ENCODE assay signal across 22 cellular contexts in genomic region chr2:52502476-52502860, GRCh38.
"Had no signal": no experiment of that assay in that cellular context is flagged by ENCODE, and none has a peak within 500 bp of the region (broad histone marks: within the 10 kb centered on the region; RNA-seq: fewer than 3 reads in every experiment).

No MANE protein-coding gene starts in this region.

- ATAC-seq: K562, T-cell had no signal

- H3K9me3 ChIP-seq: SK-N-SH had no signal

- H3K27ac ChIP-seq: KMS-11 had no signal

- H3K4me2 ChIP-seq: KMS-11, SK-N-SH had no signal

- H3K9ac ChIP-seq: KMS-11, SK-N-SH had no signal

- FAIRE-seq: K562, RCC 7860 had no signal

- H3K4me3 ChIP-seq: K562 had no signal

- DNase-seq: Kasumi-1, MV-4-11, NCI-H1048, NCI-H1105, NCI-H1417, NCI-H1436 treated with DMSO at 0.1 percent for 48 hours, NCI-H1694, NCI-H187 treated with DMSO at 0.1 percent for 48 hours, NCI-H2029 treated with DMSO at 0.1 percent for 48 hours, NCI-H2171 treated with DMSO at 0.1 percent for 48 hours, NCI-H510A, NCI-H524 treated with DMSO at 0.1 percent for 48 hours, NCI-H69, NCI-H774, Right ventricle myocardium superior, RPMI8226, SK-N-SH, SW 1271, T-cell had no signal
